8 cellular contexts compared by ENCODE assay signal in genomic region chr3:37741644-37742043, GRCh38.
DNase-seq lines count a peak whose midpoint lies in the region; ATAC-seq and TF ChIP-seq lines count a peak whose summit lies in the region.

No MANE protein-coding gene starts in this region.

- TF ChIP-seq CTCF in right atrium auricular region (IDR thresholded peaks at IDR 0.05) (peak in 1 of 2 donors; percentile 70), thyroid gland (IDR thresholded peaks at IDR 0.05) (peak; percentile 15 to 84 (median 74))

- H3K27ac ChIP-seq in right atrium auricular region (no peak overlapping the region), thyroid gland (peak overlapping the region in 2 of 3 donors; percentile 43 to 51)

- H3K4me3 ChIP-seq in right atrium auricular region (no peak overlapping the region), thyroid gland (replicated peaks in 1 of 3) (no peak overlapping the region)

- no peaks in the 10 kb centered on the region for H3K9me3 ChIP-seq in right atrium auricular region
- H3K9me3 ChIP-seq in thyroid gland = no peaks in the 10 kb centered on the region

- peak; percentile 15 for DNase-seq in NCI-H2107 treated with DMSO at 0.1 percent for 48 hours (lab: John Stamatoyannopoulos, UW; ENCODE audit: unreplicated experiment)
- DNase-seq in NCI-H2107 (lab: John Stamatoyannopoulos, UW) = no peak
- DNase-seq in UCSD-AML1 (lab: John Stamatoyannopoulos, UW; ENCODE audit: unreplicated experiment) = peak; percentile 40
- DNase-seq in right atrium auricular region (ENCODE audit: low spot score) = peak; percentile 65
- peak; percentile 86 to 87 for DNase-seq in thyroid gland

- TF ChIP-seq POLR2A in thyroid gland (IDR thresholded peaks at IDR 0.05) = no peak

- H3K27me3 ChIP-seq in right atrium auricular region = no peaks in the 10 kb centered on the region
- H3K27me3 ChIP-seq in thyroid gland = no peaks in the 10 kb centered on the region

- ATAC-seq in GM18868 (IDR thresholded peaks at IDR 0.05; ENCODE audit: unreplicated experiment) (no peak), HG03469 (IDR thresholded peaks at IDR 0.05; ENCODE audit: unreplicated experiment) (no peak), GM18502 (IDR thresholded peaks at IDR 0.05; ENCODE audit: poor library complexity, unreplicated experiment) (no peak)

- WGBS in thyroid gland, 2 donors = 41 to 44% methylated on average over 7 of the region's 7 CpGs

- peaks cover 6% of the 10 kb centered on the region for H3K36me3 ChIP-seq in right atrium auricular region
- peaks cover 14% of the 10 kb centered on the region in 2 donors for H3K36me3 ChIP-seq in thyroid gland

- H3K4me1 ChIP-seq in right atrium auricular region (peaks cover 0 to 20% of the 10 kb centered on the region in 2 donors), thyroid gland (peaks cover 23 to 42% of the 10 kb centered on the region in 2 donors)

- intact Hi-C loops in thyroid gland (cut with DNase I) = no loop called here

Comparison
In these comparisons a context has a peak if more than half of its experiments do, and no peak if none do; other contexts are left out.
1. H3K27ac ChIP-seq: peak in thyroid gland (2 of 3); none in right atrium auricular region (0 of 2).